Comparison of ENCODE assay signal across 7 cellular contexts in genomic region chr18:76493213-76494107, GRCh38. TPM values are rescaled to one million over a fixed set of nuclear protein-coding genes. Genes with fewer than 3 reads are reported as not detected.
DNase-seq lines count a peak whose midpoint lies in the region; ATAC-seq and TF ChIP-seq lines count a peak whose summit lies in the region.

No MANE protein-coding gene starts in this region.

- H3K27me3 Mint-ChIP-seq in endothelial cell (ENCODE audit: unreplicated experiment), result peaks cover 36% of the 10 kb centered on the region

- H3K36me3 Mint-ChIP-seq in endothelial cell (ENCODE audit: low read depth, unreplicated experiment), result peaks cover 10% of the 10 kb centered on the region

- peak overlapping the region; percentile 94 to 97 for H3K27ac ChIP-seq in uterus

- H3K36me3 ChIP-seq in MG63 (no peaks in the 10 kb centered on the region), mucosa of stomach (ENCODE audit: control insufficient read depth, insufficient read depth, low read length) (no peaks in the 10 kb centered on the region), uterus (no peaks in the 10 kb centered on the region)

- H3K4me3 Mint-ChIP-seq in endothelial cell (ENCODE audit: unreplicated experiment), result peak overlapping the region; percentile 95

- H3K9me3 Mint-ChIP-seq in endothelial cell (ENCODE audit: unreplicated experiment), result no peaks in the 10 kb centered on the region

- ATAC-seq in GM21825 (IDR thresholded peaks at IDR 0.05; ENCODE audit: unreplicated experiment), result peak; percentile 8

- H3K4me1 ChIP-seq in mucosa of stomach (ENCODE audit: control insufficient read depth, insufficient read depth, low read length) (no peaks in the 10 kb centered on the region), uterus (no peaks in the 10 kb centered on the region)

- H3K27ac Mint-ChIP-seq in endothelial cell (ENCODE audit: unreplicated experiment), result peak overlapping the region; percentile 97

- peaks cover 40% of the 10 kb centered on the region for H3K27me3 ChIP-seq in MG63
- H3K27me3 ChIP-seq in mucosa of stomach (ENCODE audit: control insufficient read depth, insufficient read depth, low read length), result no peaks in the 10 kb centered on the region
- H3K27me3 ChIP-seq in uterus, result no peaks in the 10 kb centered on the region

- peak in 1 of 2 donors; percentile 32 for TF ChIP-seq POLR2A in uterus (IDR thresholded peaks at IDR 0.05)

- peak overlapping the region; percentile 64 for H3K9ac ChIP-seq in mucosa of stomach (ENCODE audit: low read length)

- H3K4me3 ChIP-seq in GM12865 (ENCODE audit: low read depth, low read length) (peak overlapping the region; percentile 56), MG63 (peak overlapping the region; percentile 54), mucosa of stomach (ENCODE audit: low read length) (peak overlapping the region; percentile 60), uterus (peak overlapping the region; percentile 60 to 83)

- peaks cover 34% of the 10 kb centered on the region for H3K4me1 Mint-ChIP-seq in endothelial cell (ENCODE audit: unreplicated experiment)

- TF ChIP-seq CTCF in GM12865 (IDR thresholded peaks at IDR 0.05; ENCODE audit: insufficient read depth, low read depth, low read length, missing control alignments) (no peak), endothelial cell (IDR thresholded peaks at IDR 0.05; ENCODE audit: unreplicated experiment) (no peak), uterus (IDR thresholded peaks at IDR 0.05) (no peak)

- no peaks in the 10 kb centered on the region for H3K9me3 ChIP-seq in MG63
- H3K9me3 ChIP-seq in mucosa of stomach (ENCODE audit: control insufficient read depth, low read length), result no peaks in the 10 kb centered on the region
- H3K9me3 ChIP-seq in uterus, result no peaks in the 10 kb centered on the region

- DNase-seq in GM12865 (ENCODE audit: low read depth) (peak; percentile 73), MG63 (no peak), T1000 (lab: John Stamatoyannopoulos, UW) (peak; percentile 56), endothelial cell (ENCODE audit: low spot score) (peak; percentile 26), uterus (peak in 1 of 2 donors; percentile 69)

- intact Hi-C loops in uterus (cut with DNase I; ENCODE audit: low total_unique reads), result loop anchor here (5.0 kb wide), 1 partner anchor 194 kb away; no protein-coding TSS in a partner anchor

RNA-seq across cellular contexts. Expression of gene ZNF516, which starts 1.6 kb away (rescaled TPM):
- 1.7 and 2.4 TPM in 2 replicates for total RNA-seq in MG63 (2014; rRNA removed; shearing (Covaris generic); ENCODE audit: low replicate concordance)
- total RNA-seq in endothelial cell (ENCODE audit: unreplicated experiment) (83.2 TPM), uterus (100 to 1,000 TPM in 1 of 4 donors, 10 to 100 TPM in 3; 29.4 to 177 (median 65.7) TPM)
